In the genomic region with DNA sequence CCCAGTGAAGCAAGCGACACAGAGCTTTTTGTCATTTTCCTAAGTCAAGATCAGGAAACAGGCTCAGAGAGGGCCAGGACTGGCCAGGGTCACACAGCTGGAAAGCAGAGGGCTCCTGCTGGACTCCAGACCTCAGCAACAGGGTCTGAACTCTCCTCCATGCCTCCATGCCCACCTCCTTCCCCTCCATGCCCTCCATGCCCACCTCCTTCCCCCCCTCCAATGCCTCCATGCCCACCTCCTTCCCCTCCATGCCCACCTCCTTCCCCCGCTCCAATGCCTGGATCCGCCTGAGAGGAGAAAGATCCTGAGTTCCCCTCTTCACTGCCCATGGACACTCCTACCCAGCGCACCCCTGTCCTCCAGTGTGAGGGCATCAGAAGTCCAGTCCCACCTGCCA, we compare ENCODE assay signal across 28 cellular contexts.
"Had no signal": no experiment of that assay in that cellular context is flagged by ENCODE, and none has a peak within 500 bp of the region (broad histone marks: within the 10 kb centered on the region; RNA-seq: fewer than 3 reads in every experiment).

No MANE protein-coding gene starts in this region.

- H3K27me3 ChIP-seq: esophagus muscularis mucosa, gastroesophageal sphincter, hepatocyte, pancreas, right lobe of liver, testis, tibial artery had no signal

- H3K36me3 Mint-ChIP-seq: naive thymus-derived CD8-positive, alpha-beta T cell; type B pancreatic cell had no signal

- H2AFZ ChIP-seq: hepatocyte had no signal

- H3K9me3 ChIP-seq: esophagus muscularis mucosa, gastroesophageal sphincter, heart left ventricle, pancreas, right lobe of liver, testis, tibial artery had no signal

- H3K4me3 Mint-ChIP-seq: naive thymus-derived CD8-positive, alpha-beta T cell; nephron progenitor cell; type B pancreatic cell had no signal

- H3K4me3 ChIP-seq: coronary artery, esophagus muscularis mucosa, gastroesophageal sphincter, heart left ventricle, hepatocyte, pancreas, right lobe of liver, smooth muscle cell, testis, tibial artery had no signal

- H3K27ac ChIP-seq: coronary artery, esophagus muscularis mucosa, foreskin keratinocyte, gastroesophageal sphincter, heart left ventricle, hepatocyte, pancreas, right lobe of liver, testis, tibial artery had no signal

- DNase-seq: effector memory CD4-positive, alpha-beta T cell; foreskin keratinocyte; heart left ventricle; kidney; mammary epithelial cell; mesendoderm; midbrain; naive thymus-derived CD8-positive, alpha-beta T cell; nephron progenitor cell; occipital lobe; pancreas; stimulated activated CD4-positive, alpha-beta T cell treated with anti-CD3 and anti-CD28 coated beads, Interleukin-12 subunit alpha, Interleukin-12 subunit beta, amount 100 ng/mL, for 4 hours; stimulated activated CD4-positive, alpha-beta T cell treated with anti-CD3 and anti-CD28 coated beads, Interleukin-1b, Interleukin-23, amount 100 ng/mL, for 48 hours; stimulated activated CD4-positive, alpha-beta T cell treated with anti-CD3 and anti-CD28 coated beads, Interleukin-4, amount 100 ng/mL, for 1 hour; stimulated activated CD8-positive, alpha-beta memory T cell treated with anti-CD3 and anti-CD28 coated beads, Interleukin-4, amount 100 ng/mL, for 48 hours; stimulated activated naive CD4-positive, alpha-beta T cell; substantia nigra; testis; tibial artery had no signal

- H3K79me2 ChIP-seq: hepatocyte had no signal

- ATAC-seq: heart left ventricle; left lobe of liver; naive thymus-derived CD8-positive, alpha-beta T cell; pancreas had no signal

- H3K4me1 ChIP-seq: esophagus muscularis mucosa, gastroesophageal sphincter, heart left ventricle, pancreas, right lobe of liver, testis, tibial artery had no signal

- H3K9me3 Mint-ChIP-seq: naive thymus-derived CD8-positive, alpha-beta T cell; type B pancreatic cell had no signal

- H3K36me3 ChIP-seq: esophagus muscularis mucosa, gastroesophageal sphincter, heart left ventricle, pancreas, right lobe of liver, tibial artery had no signal

- H3K4me2 ChIP-seq: hepatocyte, smooth muscle cell had no signal

- H3K27ac Mint-ChIP-seq: naive thymus-derived CD8-positive, alpha-beta T cell; progenitor cell of endocrine pancreas; type B pancreatic cell had no signal
